ENCODE assay signal across 14 cellular contexts in the genomic region with DNA sequence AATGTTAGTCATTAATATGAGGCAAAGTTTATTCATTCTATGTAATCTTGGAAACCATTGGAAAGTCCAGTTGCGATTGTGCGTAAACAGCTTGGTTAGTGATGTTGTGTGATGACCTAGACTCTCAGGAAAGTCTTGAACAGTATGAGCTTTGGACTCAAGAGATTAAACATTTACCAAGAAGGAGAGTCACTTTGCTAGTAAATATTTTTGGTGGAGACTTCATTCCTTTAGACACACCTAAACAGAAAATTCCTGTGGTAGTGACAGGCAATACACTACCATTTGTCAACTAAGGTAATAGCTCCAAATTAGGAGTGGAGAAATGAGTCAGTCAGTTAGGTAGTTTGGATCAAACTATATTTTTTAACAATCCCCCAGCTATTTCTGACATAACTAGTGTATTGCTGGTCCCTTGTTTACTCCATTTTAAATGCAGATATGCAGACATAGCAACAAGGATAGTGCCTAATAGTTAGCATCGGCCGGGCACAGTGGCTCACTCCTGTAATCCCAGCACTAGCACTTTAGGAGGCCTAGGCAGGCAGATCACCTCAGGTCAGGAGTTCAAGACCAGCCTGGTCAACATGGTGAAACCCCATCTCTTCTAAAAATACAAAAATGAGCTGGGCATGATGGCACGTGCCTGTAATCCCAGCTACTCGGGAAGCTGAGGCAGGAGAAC.
DNase-seq lines count a peak whose midpoint lies in the region; ATAC-seq and TF ChIP-seq lines count a peak whose summit lies in the region.
"Had no signal": no experiment of that assay in that cellular context is flagged by ENCODE, and none has a peak within 500 bp of the region (broad histone marks: within the 10 kb centered on the region; RNA-seq: fewer than 3 reads in every experiment).

No MANE protein-coding gene starts in this region.

- H3K4me1 ChIP-seq in right lobe of liver, result peaks cover 0 to 26% (median 11%) of the 10 kb centered on the region in 4 donors
- no peaks in the 10 kb centered on the region for H3K4me1 ChIP-seq in urinary bladder (ENCODE audit: insufficient read depth)

- H3K27ac ChIP-seq in right lobe of liver, result peak overlapping the region in 2 of 3 donors; percentile 57 to 87
- H3K27ac ChIP-seq in urinary bladder (ENCODE audit: low read depth), result peak overlapping the region; percentile 70
- H3K27ac ChIP-seq: KMS-11 had no signal

- no peaks in the 10 kb centered on the region for H3K27me3 ChIP-seq in right lobe of liver

- H3K9me3 ChIP-seq in right lobe of liver, result no peaks in the 10 kb centered on the region

- peak; percentile 73 to 79 (median 76) for ATAC-seq in right lobe of liver
- no peak for ATAC-seq in GM21576 (IDR thresholded peaks at IDR 0.05; ENCODE audit: unreplicated experiment)

- peak; percentile 12 for DNase-seq in DMS53 (lab: John Stamatoyannopoulos, UW)
- DNase-seq in DMS53 treated with DMSO at 0.1 percent for 48 hours (lab: John Stamatoyannopoulos, UW; ENCODE audit: unreplicated experiment), result no peak
- peak; percentile 12 for DNase-seq in dermis blood vessel endothelial cell
- no peak for DNase-seq in right lobe of liver
- DNase-seq in NCI-H1436 treated with DMSO at 0.1 percent for 48 hours (lab: John Stamatoyannopoulos, UW), result no peak
- DNase-seq in posterior vena cava (ENCODE audit: low spot score), result no peak
- DNase-seq: activated B cell treated with CpG ODN at 0.5 μM for 24 hours; effector CD4-positive, alpha-beta T cell; NCI-H2227 treated with DMSO at 0.1 percent for 48 hours; occipital lobe; SHP77 treated with DMSO at 0.1 percent for 48 hours had no signal

- TF ChIP-seq POLR2A in right lobe of liver (IDR thresholded peaks at IDR 0.05), result no peak

- TF ChIP-seq CTCF in right lobe of liver (IDR thresholded peaks at IDR 0.05), result no peak

- H3K4me3 ChIP-seq in right lobe of liver (no peak overlapping the region), urinary bladder (ENCODE audit: low read depth, low read length) (no peak overlapping the region)

- H3K36me3 ChIP-seq in right lobe of liver (no peaks in the 10 kb centered on the region), urinary bladder (ENCODE audit: insufficient read depth) (no peaks in the 10 kb centered on the region)

- WGBS in right lobe of liver (ENCODE audit: insufficient coverage, low coverage, low lambda C conversion rate, missing lambda C conversion rate), result 52% methylated on average over 5 of the region's 6 CpGs
- 82% methylated on average over 6 of the region's 6 CpGs for WGBS in urinary bladder

- intact Hi-C loops in right lobe of liver (cut with DNase I), result no loop called here
- intact Hi-C loops in posterior vena cava (cut with DNase I), result no loop called here

Comparison
In these comparisons a context has a peak if more than half of its experiments do, and no peak if none do; other contexts are left out.
1. DNase-seq: peak in DMS53 (single experiment) and dermis blood vessel endothelial cell (single experiment); none in DMS53 treated with DMSO at 0.1 percent for 48 hours (single experiment), right lobe of liver (0 of 3), NCI-H1436 treated with DMSO at 0.1 percent for 48 hours (single experiment) and posterior vena cava (single experiment).